12 cellular contexts compared by ENCODE assay signal in the genomic region with DNA sequence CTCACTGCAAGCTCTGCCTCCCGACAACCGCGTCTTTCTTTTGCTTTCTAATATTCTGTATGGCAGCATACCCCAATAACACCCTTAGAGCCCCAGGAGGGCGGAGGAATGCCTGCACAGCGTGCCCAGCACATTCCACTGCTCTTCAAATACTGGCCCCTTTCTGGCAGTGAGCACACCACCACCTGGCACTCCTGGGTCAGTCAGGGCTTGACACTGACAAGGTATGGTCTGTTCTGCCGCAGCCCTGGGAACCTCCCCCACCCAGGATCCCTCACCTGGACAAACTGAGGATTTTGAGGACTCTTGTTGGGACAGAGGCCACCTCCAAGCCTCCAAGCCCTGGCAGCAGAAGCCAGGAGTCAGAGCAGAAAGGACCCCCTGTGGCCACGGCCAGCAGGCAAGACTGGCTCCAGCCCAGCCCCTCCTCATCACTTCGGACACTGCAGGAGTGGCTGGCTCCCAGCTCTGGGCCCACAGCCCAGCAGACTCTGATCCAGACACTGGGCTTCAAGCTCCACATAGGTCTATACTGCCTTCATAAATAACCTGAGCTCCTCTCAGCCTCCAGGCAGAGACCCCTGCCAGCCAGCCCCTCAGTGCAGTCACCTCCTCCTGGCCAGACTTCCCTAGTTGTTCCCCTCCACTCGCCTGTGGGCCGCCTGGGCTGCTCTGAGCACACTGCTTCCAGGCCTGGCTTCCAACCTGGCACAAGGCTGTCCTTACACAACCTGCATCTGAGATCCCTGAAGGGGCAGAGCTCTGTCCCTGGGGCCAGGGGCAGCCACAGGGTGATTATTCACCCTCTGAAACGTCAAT. TPM values are rescaled to one million over a fixed set of nuclear protein-coding genes. Genes with fewer than 3 reads are reported as not detected.
DNase-seq lines count a peak whose midpoint lies in the region; ATAC-seq lines count a peak whose summit lies in the region.
"Had no signal": no experiment of that assay in that cellular context is flagged by ENCODE, and none has a peak within 500 bp of the region (broad histone marks: within the 10 kb centered on the region; RNA-seq: fewer than 3 reads in every experiment).

No MANE protein-coding gene starts in this region.

- H3K27me3 Mint-ChIP-seq in T-helper 17 cell = no peaks in the 10 kb centered on the region
- H3K27me3 Mint-ChIP-seq: T-cell had no signal

- H3K27me3 ChIP-seq in ACC112 (ENCODE audit: insufficient read depth, low read length) = no peaks in the 10 kb centered on the region

- H3K4me3 Mint-ChIP-seq in T-helper 17 cell = no peak overlapping the region
- H3K4me3 Mint-ChIP-seq: activated naive CD4-positive, alpha-beta T cell treated with anti-CD3 and anti-CD28 coated beads for 36 hours; T-cell had no signal

- ATAC-seq in T-helper 17 cell (no peak), Right ventricle myocardium superior (ENCODE audit: poor library complexity) (peak; percentile 72), HG03159 (IDR thresholded peaks at IDR 0.05; ENCODE audit: unreplicated experiment) (no peak), GM19397 (IDR thresholded peaks at IDR 0.05; ENCODE audit: unreplicated experiment) (no peak)
- ATAC-seq: T-cell had no signal

- H2AFZ ChIP-seq in ACC112 (ENCODE audit: low read length, unreplicated experiment) = no peak overlapping the region

- no peak overlapping the region for H3K4me3 ChIP-seq in ACC112 (ENCODE audit: low read depth, low read length)

- H3K36me3 Mint-ChIP-seq in T-helper 17 cell (ENCODE audit: low read depth) = no peaks in the 10 kb centered on the region

- intact Hi-C loops in Right ventricle myocardium superior (cut with DNase I) = no loop called here

- DNase-seq in T-helper 17 cell = no peak
- peak; percentile 57 for DNase-seq in Right ventricle myocardium superior
- DNase-seq in renal cortical epithelial cell (ENCODE audit: low read depth) = peak; percentile 35
- DNase-seq in glomerular visceral epithelial cell (ENCODE audit: extremely low spot score) = no peak
- DNase-seq in cortex of kidney (lab: John Stamatoyannopoulos, UW) = no peak
- DNase-seq: activated naive CD4-positive, alpha-beta T cell treated with anti-CD3 and anti-CD28 coated beads for 36 hours; effector CD4-positive, alpha-beta T cell; NCI-H2081; T-cell had no signal

- peaks cover 28% of the 10 kb centered on the region for H3K4me1 ChIP-seq in ACC112 (ENCODE audit: control insufficient read depth, insufficient read depth, low read length, unreplicated experiment)

- H3K4me1 Mint-ChIP-seq in T-helper 17 cell = peaks cover 15% of the 10 kb centered on the region

- H3K36me3 ChIP-seq in ACC112 (ENCODE audit: insufficient read depth, low read length) = peaks cover 21% of the 10 kb centered on the region

- H3K27ac Mint-ChIP-seq in T-helper 17 cell = peak overlapping the region; percentile 81
- H3K27ac Mint-ChIP-seq: activated naive CD4-positive, alpha-beta T cell treated with anti-CD3 and anti-CD28 coated beads for 36 hours; T-cell had no signal

- no peaks in the 10 kb centered on the region for H3K9me3 ChIP-seq in T-helper 17 cell (ENCODE audit: control insufficient read depth, low read length, poor library complexity, severe bottlenecking)

- H3K79me2 ChIP-seq in ACC112 (ENCODE audit: control insufficient read depth, insufficient read depth, low read length, unreplicated experiment) = peaks cover 54% of the 10 kb centered on the region

- peak overlapping the region; percentile 70 for H3K27ac ChIP-seq in ACC112 (ENCODE audit: low read depth, low read length)

RNA-seq across cellular contexts. Expression of gene CARS1, which starts 14.5 kb away (rescaled TPM):
- total RNA-seq in T-helper 17 cell = 10 to 100 TPM; 41.4 to 52.0 TPM
- 12.8 TPM for total RNA-seq in Right ventricle myocardium superior
- 52.4 and 63.7 TPM in 2 replicates for total RNA-seq in renal cortical epithelial cell

RNA-seq across cellular contexts. Expression of gene NAP1L4, which starts 50.6 kb away (rescaled TPM):
- total RNA-seq in T-helper 17 cell (100 to 1,000 TPM; 229 to 275 TPM), Right ventricle myocardium superior (154 TPM), renal cortical epithelial cell (144 and 273 TPM in 2 replicates)

Comparison
In these comparisons a context has a peak if more than half of its experiments do, and no peak if none do; other contexts are left out.
1. DNase-seq: peak in Right ventricle myocardium superior (single experiment) and renal cortical epithelial cell (single experiment); none in T-helper 17 cell (0 of 3), glomerular visceral epithelial cell (single experiment) and cortex of kidney (single experiment).